Comparison of ENCODE assay signal across 28 cellular contexts in the genomic region with DNA sequence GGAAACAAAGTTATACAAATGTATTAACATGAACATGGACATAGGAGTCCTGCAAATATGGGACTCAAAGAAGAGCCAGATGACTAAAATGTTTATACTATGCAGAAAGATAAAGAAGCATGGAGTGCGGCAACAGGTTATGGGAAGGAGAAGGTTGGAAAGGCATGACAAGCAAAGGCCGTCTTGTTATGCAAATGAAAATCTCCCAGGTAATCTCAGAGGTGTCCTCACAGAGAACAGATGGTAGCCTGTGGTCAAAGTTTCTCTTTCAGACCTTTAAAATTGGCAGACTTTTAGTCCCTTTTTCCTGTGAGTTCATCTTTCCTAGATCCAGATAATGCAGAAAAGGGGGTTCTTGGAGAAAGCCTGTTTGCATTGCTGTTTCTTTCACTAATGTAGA.
"Had no signal": no experiment of that assay in that cellular context is flagged by ENCODE, and none has a peak within 500 bp of the region (broad histone marks: within the 10 kb centered on the region; RNA-seq: fewer than 3 reads in every experiment).

No MANE protein-coding gene starts in this region.

- H3K4me2 ChIP-seq: hepatocyte, smooth muscle cell had no signal

- H3K27ac Mint-ChIP-seq: activated naive CD8-positive, alpha-beta T cell treated with anti-CD3 and anti-CD28 coated beads for 36 hours; immature natural killer cell; memory B cell; naive thymus-derived CD8-positive, alpha-beta T cell; stimulated activated memory B cell treated with anti-CD40 and anti-IgM and Interleukin-4, amounts not matched to agents 10 μg/mL and 1 μg/mL and 100 μg/mL, for 72 hours; stimulated activated naive CD8-positive, alpha-beta T cell treated with anti-CD3 and anti-CD28 coated beads, Interleukin-15, amount 100 ng/mL, for 72 hours; type B pancreatic cell had no signal

- H3K79me2 ChIP-seq: hepatocyte, parathyroid adenoma had no signal

- H3K4me3 ChIP-seq: adrenal gland, breast epithelium, gastroesophageal sphincter, hepatocyte, psoas muscle, smooth muscle cell, uterus had no signal

- H3K4me1 Mint-ChIP-seq: activated naive CD8-positive, alpha-beta T cell treated with anti-CD3 and anti-CD28 coated beads for 36 hours; immature natural killer cell; memory B cell; naive thymus-derived CD8-positive, alpha-beta T cell; neural crest cell; stimulated activated memory B cell treated with anti-CD40 and anti-IgM and Interleukin-4, amounts not matched to agents 10 μg/mL and 1 μg/mL and 100 μg/mL, for 72 hours; stimulated activated naive CD8-positive, alpha-beta T cell treated with anti-CD3 and anti-CD28 coated beads, Interleukin-15, amount 100 ng/mL, for 72 hours had no signal

- H3K4me3 Mint-ChIP-seq: activated naive CD8-positive, alpha-beta T cell treated with anti-CD3 and anti-CD28 coated beads for 36 hours; immature natural killer cell; memory B cell; naive thymus-derived CD8-positive, alpha-beta T cell; neural crest cell; stimulated activated memory B cell treated with anti-CD40 and anti-IgM and Interleukin-4, amounts not matched to agents 10 μg/mL and 1 μg/mL and 100 μg/mL, for 72 hours; stimulated activated naive CD8-positive, alpha-beta T cell treated with anti-CD3 and anti-CD28 coated beads, Interleukin-15, amount 100 ng/mL, for 72 hours; type B pancreatic cell had no signal

- H2AFZ ChIP-seq: hepatocyte, parathyroid adenoma had no signal

- H3K36me3 Mint-ChIP-seq: activated naive CD8-positive, alpha-beta T cell treated with anti-CD3 and anti-CD28 coated beads for 36 hours; immature natural killer cell; memory B cell; naive thymus-derived CD8-positive, alpha-beta T cell; stimulated activated memory B cell treated with anti-CD40 and anti-IgM and Interleukin-4, amounts not matched to agents 10 μg/mL and 1 μg/mL and 100 μg/mL, for 72 hours; type B pancreatic cell had no signal

- H3K9ac ChIP-seq: parathyroid adenoma had no signal

- ATAC-seq: gastroesophageal sphincter; naive thymus-derived CD8-positive, alpha-beta T cell; psoas muscle; stimulated activated memory B cell treated with anti-CD40 and anti-IgM and Interleukin-4, amounts not matched to agents 10 μg/mL and 1 μg/mL and 100 μg/mL, for 72 hours; stimulated activated naive CD8-positive, alpha-beta T cell treated with anti-CD3 and anti-CD28 coated beads, Interleukin-15, amount 100 ng/mL, for 72 hours had no signal

- DNase-seq: activated CD4-positive, alpha-beta T cell treated with anti-CD3 and anti-CD28 coated beads for 4 hours; activated CD4-positive, alpha-beta T cell treated with anti-CD3 and anti-CD28 coated beads, Interleukin-2, amount 50 U/mL, for 4 hours; activated effector memory CD4-positive, alpha-beta T cell treated with Interleukin-2 at 50 U/mL for 16 hours; activated naive CD4-positive, alpha-beta T cell treated with Interleukin-2 at 50 U/mL for 16 hours; activated naive CD8-positive, alpha-beta T cell treated with anti-CD3 and anti-CD28 coated beads for 36 hours; activated T-cell treated with anti-CD3 and anti-CD28 coated beads for 4 hours; adrenal gland; central memory CD4-positive, alpha-beta T cell; immature natural killer cell; midbrain; naive thymus-derived CD8-positive, alpha-beta T cell; occipital lobe; psoas muscle; stimulated activated CD4-positive, alpha-beta T cell treated with anti-CD3 and anti-CD28 coated beads, Interleukin-1b, Interleukin-23, amount 100 ng/mL, for 48 hours; stimulated activated CD4-positive, alpha-beta T cell treated with anti-CD3 and anti-CD28 coated beads, Interleukin-4, amount 100 ng/mL, for 4 hours; stimulated activated CD8-positive, alpha-beta memory T cell treated with anti-CD3 and anti-CD28 coated beads, Interleukin-4, amount 100 ng/mL, for 48 hours; stimulated activated naive CD8-positive, alpha-beta T cell treated with anti-CD3 and anti-CD28 coated beads, Interleukin-15, amount 100 ng/mL, for 72 hours; substantia nigra; uterus had no signal

- H3K9me3 Mint-ChIP-seq: activated naive CD8-positive, alpha-beta T cell treated with anti-CD3 and anti-CD28 coated beads for 36 hours; immature natural killer cell; memory B cell; naive thymus-derived CD8-positive, alpha-beta T cell; stimulated activated memory B cell treated with anti-CD40 and anti-IgM and Interleukin-4, amounts not matched to agents 10 μg/mL and 1 μg/mL and 100 μg/mL, for 72 hours; stimulated activated naive CD8-positive, alpha-beta T cell treated with anti-CD3 and anti-CD28 coated beads, Interleukin-15, amount 100 ng/mL, for 72 hours had no signal

- H3K27ac ChIP-seq: adrenal gland, breast epithelium, gastroesophageal sphincter, hepatocyte, parathyroid adenoma, psoas muscle, uterus had no signal

- H3K27me3 Mint-ChIP-seq: stimulated activated memory B cell treated with anti-CD40 and anti-IgM and Interleukin-4, amounts not matched to agents 10 μg/mL and 1 μg/mL and 100 μg/mL, for 72 hours; stimulated activated naive CD8-positive, alpha-beta T cell treated with anti-CD3 and anti-CD28 coated beads, Interleukin-15, amount 100 ng/mL, for 72 hours; type B pancreatic cell had no signal

- H3K4me1 ChIP-seq: adrenal gland, breast epithelium, gastroesophageal sphincter, parathyroid adenoma, psoas muscle, uterus had no signal

- H3K9me3 ChIP-seq: adrenal gland, breast epithelium, psoas muscle, uterus had no signal

- H3K27me3 ChIP-seq: adrenal gland, breast epithelium, gastroesophageal sphincter, hepatocyte, uterus had no signal

- H3K36me3 ChIP-seq: adrenal gland, breast epithelium, gastroesophageal sphincter, uterus had no signal
